In genomic region chr1:200646515-200646914, GRCh38 we compare ENCODE assay signal across 15 cellular contexts.
"Had no signal": no experiment of that assay in that cellular context is flagged by ENCODE, and none has a peak within 500 bp of the region (broad histone marks: within the 10 kb centered on the region; RNA-seq: fewer than 3 reads in every experiment).

No MANE protein-coding gene starts in this region.

- H3K4me1 Mint-ChIP-seq: activated CD8-positive, alpha-beta memory T cell treated with anti-CD3 and anti-CD28 coated beads, Interleukin-2, amount 10 ng/mL, durations not matched to agents 7 days and 5 days; activated naive CD4-positive, alpha-beta T cell treated with anti-CD3 and anti-CD28 coated beads, Interleukin-2, amount 50 U/mL, for 24 hours had no signal

- DNase-seq: activated CD4-positive, alpha-beta T cell treated with anti-CD3 and anti-CD28 coated beads, Interleukin-2, amount 50 U/mL, for 48 hours; activated CD8-positive, alpha-beta memory T cell treated with anti-CD3 and anti-CD28 coated beads, Interleukin-2, amount 10 ng/mL, durations not matched to agents 7 days and 5 days; activated effector memory CD4-positive, alpha-beta T cell treated with Interleukin-2 at 50 U/mL for 16 hours; activated T-cell treated with anti-CD3 and anti-CD28 coated beads, Interleukin-2, amount 50 U/mL, for 24 hours; dermis blood vessel endothelial cell; erythroblast; hypothalamus; naive thymus-derived CD8-positive, alpha-beta T cell; right cardiac atrium; stimulated activated naive B cell treated with anti-CD40 and anti-IgM and Interleukin-4, amounts not matched to agents 10 μg/mL and 1 μg/mL and 100 μg/mL, for 72 hours had no signal

- H3K27ac ChIP-seq: body of pancreas, neutrophil, tibial nerve had no signal

- ATAC-seq: activated CD8-positive, alpha-beta memory T cell treated with anti-CD3 and anti-CD28 coated beads, Interleukin-2, amount 10 ng/mL, durations not matched to agents 7 days and 5 days; body of pancreas; naive thymus-derived CD8-positive, alpha-beta T cell; right cardiac atrium; stimulated activated naive B cell treated with anti-CD40 and anti-IgM and Interleukin-4, amounts not matched to agents 10 μg/mL and 1 μg/mL and 100 μg/mL, for 72 hours had no signal

- H3K4me3 Mint-ChIP-seq: activated CD8-positive, alpha-beta memory T cell treated with anti-CD3 and anti-CD28 coated beads, Interleukin-2, amount 10 ng/mL, durations not matched to agents 7 days and 5 days; activated naive CD4-positive, alpha-beta T cell treated with anti-CD3 and anti-CD28 coated beads, Interleukin-2, amount 50 U/mL, for 24 hours; activated T-cell treated with anti-CD3 and anti-CD28 coated beads, Interleukin-2, amount 50 U/mL, for 24 hours; naive thymus-derived CD8-positive, alpha-beta T cell; stimulated activated naive B cell treated with anti-CD40 and anti-IgM and Interleukin-4, amounts not matched to agents 10 μg/mL and 1 μg/mL and 100 μg/mL, for 72 hours had no signal

- H3K27ac Mint-ChIP-seq: activated CD8-positive, alpha-beta memory T cell treated with anti-CD3 and anti-CD28 coated beads, Interleukin-2, amount 10 ng/mL, durations not matched to agents 7 days and 5 days; activated T-cell treated with anti-CD3 and anti-CD28 coated beads, Interleukin-2, amount 50 U/mL, for 24 hours; progenitor cell of endocrine pancreas; stimulated activated naive B cell treated with anti-CD40 and anti-IgM and Interleukin-4, amounts not matched to agents 10 μg/mL and 1 μg/mL and 100 μg/mL, for 72 hours had no signal

- H3K9me3 Mint-ChIP-seq: activated naive CD4-positive, alpha-beta T cell treated with anti-CD3 and anti-CD28 coated beads, Interleukin-2, amount 50 U/mL, for 24 hours; activated T-cell treated with anti-CD3 and anti-CD28 coated beads, Interleukin-2, amount 50 U/mL, for 24 hours; naive thymus-derived CD8-positive, alpha-beta T cell; stimulated activated naive B cell treated with anti-CD40 and anti-IgM and Interleukin-4, amounts not matched to agents 10 μg/mL and 1 μg/mL and 100 μg/mL, for 72 hours had no signal

- H3K27me3 Mint-ChIP-seq: activated CD8-positive, alpha-beta memory T cell treated with anti-CD3 and anti-CD28 coated beads, Interleukin-2, amount 10 ng/mL, durations not matched to agents 7 days and 5 days; activated naive CD4-positive, alpha-beta T cell treated with anti-CD3 and anti-CD28 coated beads, Interleukin-2, amount 50 U/mL, for 24 hours; activated T-cell treated with anti-CD3 and anti-CD28 coated beads, Interleukin-2, amount 50 U/mL, for 24 hours; naive thymus-derived CD8-positive, alpha-beta T cell; progenitor cell of endocrine pancreas; stimulated activated naive B cell treated with anti-CD40 and anti-IgM and Interleukin-4, amounts not matched to agents 10 μg/mL and 1 μg/mL and 100 μg/mL, for 72 hours had no signal
